In genomic region chr1:214386747-214387146, GRCh38 we compare ENCODE assay signal across 11 cellular contexts.
DNase-seq lines count a peak whose midpoint lies in the region; ATAC-seq and TF ChIP-seq lines count a peak whose summit lies in the region.
"Had no signal": no experiment of that assay in that cellular context is flagged by ENCODE, and none has a peak within 500 bp of the region (broad histone marks: within the 10 kb centered on the region; RNA-seq: fewer than 3 reads in every experiment).

No MANE protein-coding gene starts in this region.

- peaks cover 51% of the 10 kb centered on the region for H3K4me1 Mint-ChIP-seq in activated T-cell treated with anti-CD3 and anti-CD28 coated beads, Interleukin-2, amount 50 U/mL, for 72 hours (ENCODE audit: low read depth)
- peaks cover 37% of the 10 kb centered on the region for H3K4me1 Mint-ChIP-seq in T-helper 2 cell treated with Interferon-gamma antibody and Interleukin-4, amounts not matched to agents 5 μg/mL and 100 μg/mL, for 36 hours (ENCODE audit: low read depth)
- H3K4me1 Mint-ChIP-seq in Calu3 (ENCODE audit: low read depth, unreplicated experiment) = no peaks in the 10 kb centered on the region

- no peak overlapping the region for H3K4me3 Mint-ChIP-seq in activated T-cell treated with anti-CD3 and anti-CD28 coated beads, Interleukin-2, amount 50 U/mL, for 72 hours
- H3K4me3 Mint-ChIP-seq in T-helper 2 cell treated with Interferon-gamma antibody and Interleukin-4, amounts not matched to agents 5 μg/mL and 100 μg/mL, for 36 hours = peak overlapping the region; percentile 81
- no peak overlapping the region for H3K4me3 Mint-ChIP-seq in Calu3 (ENCODE audit: low read depth, unreplicated experiment)

- peaks cover 4% of the 10 kb centered on the region in 2 donors for H3K36me3 ChIP-seq in aorta (ENCODE audit: control insufficient read depth in 1 of 2, insufficient read depth in 2 of 2, low read length in 1 of 2)

- no peaks in the 10 kb centered on the region for H3K4me1 ChIP-seq in aorta (ENCODE audit: control insufficient read depth in 1 of 2, insufficient read depth in 2 of 2, low read length in 2 of 2)

- CTCF ChIA-PET in Calu3 (lab: Charles Lee) = interaction anchor here (0.7 kb wide), 2 partner anchors 166 to 913 kb away, joined by 3 read pairs; no protein-coding TSS in a partner anchor

- H3K9me3 ChIP-seq in aorta (ENCODE audit: control insufficient read depth, low read length) = no peaks in the 10 kb centered on the region

- H3K4me3 ChIP-seq in aorta (ENCODE audit: low read length in 2 of 2) = no peak overlapping the region
- H3K4me3 ChIP-seq: lung had no signal

- no peaks in the 10 kb centered on the region for H3K27me3 ChIP-seq in aorta (ENCODE audit: control insufficient read depth in 1 of 2, insufficient read depth in 2 of 2, low read length in 1 of 2)

- H3K9me3 Mint-ChIP-seq in activated T-cell treated with anti-CD3 and anti-CD28 coated beads, Interleukin-2, amount 50 U/mL, for 72 hours = no peaks in the 10 kb centered on the region
- H3K9me3 Mint-ChIP-seq in T-helper 2 cell treated with Interferon-gamma antibody and Interleukin-4, amounts not matched to agents 5 μg/mL and 100 μg/mL, for 36 hours = no peaks in the 10 kb centered on the region
- H3K9me3 Mint-ChIP-seq in Calu3 (ENCODE audit: low read depth, unreplicated experiment) = no peaks in the 10 kb centered on the region

- no peak for TF ChIP-seq CTCF in Calu3 (IDR thresholded peaks at IDR 0.05; ENCODE audit: unreplicated experiment)
- no peak for TF ChIP-seq CTCF in omental fat pad (IDR thresholded peaks at IDR 0.05)

- H3K27me3 Mint-ChIP-seq in activated T-cell treated with anti-CD3 and anti-CD28 coated beads, Interleukin-2, amount 50 U/mL, for 72 hours (ENCODE audit: low read depth) = no peaks in the 10 kb centered on the region
- no peaks in the 10 kb centered on the region for H3K27me3 Mint-ChIP-seq in T-helper 2 cell treated with Interferon-gamma antibody and Interleukin-4, amounts not matched to agents 5 μg/mL and 100 μg/mL, for 36 hours (ENCODE audit: low read depth)
- no peaks in the 10 kb centered on the region for H3K27me3 Mint-ChIP-seq in Calu3 (ENCODE audit: unreplicated experiment)

- peak; percentile 10 to 11 for DNase-seq in activated T-cell treated with anti-CD3 and anti-CD28 coated beads, Interleukin-2, amount 50 U/mL, for 72 hours
- DNase-seq in activated T-cell treated with anti-CD3 and anti-CD28 coated beads for 4 hours = no peak
- DNase-seq in T-helper 2 cell treated with Interferon-gamma antibody and Interleukin-4, amounts not matched to agents 5 μg/mL and 100 μg/mL, for 36 hours (ENCODE audit: low spot score) = peak; percentile 63
- peak; percentile 90 for DNase-seq in glomerular visceral epithelial cell (ENCODE audit: extremely low spot score)
- no peak for DNase-seq in aorta
- DNase-seq in Calu3 = no peak
- no peak for DNase-seq in omental fat pad (ENCODE audit: low spot score)
- DNase-seq: central memory CD4-positive, alpha-beta T cell; NCI-H748 treated with DMSO at 0.1 percent for 48 hours had no signal

- H3K27ac Mint-ChIP-seq in activated T-cell treated with anti-CD3 and anti-CD28 coated beads, Interleukin-2, amount 50 U/mL, for 72 hours = no peak overlapping the region
- H3K27ac Mint-ChIP-seq in T-helper 2 cell treated with Interferon-gamma antibody and Interleukin-4, amounts not matched to agents 5 μg/mL and 100 μg/mL, for 36 hours = peak overlapping the region; percentile 96
- no peak overlapping the region for H3K27ac Mint-ChIP-seq in Calu3 (ENCODE audit: unreplicated experiment)

- 53 to 66% methylated on average over 14 of the region's 14 CpGs for WGBS in aorta, 2 donors

- no peaks in the 10 kb centered on the region for H3K36me3 Mint-ChIP-seq in activated T-cell treated with anti-CD3 and anti-CD28 coated beads, Interleukin-2, amount 50 U/mL, for 72 hours (ENCODE audit: insufficient read depth in 2 of 2)
- peaks cover 26% of the 10 kb centered on the region for H3K36me3 Mint-ChIP-seq in T-helper 2 cell treated with Interferon-gamma antibody and Interleukin-4, amounts not matched to agents 5 μg/mL and 100 μg/mL, for 36 hours (ENCODE audit: low read depth)
- H3K36me3 Mint-ChIP-seq in Calu3 (ENCODE audit: insufficient read depth, unreplicated experiment) = peaks cover 59% of the 10 kb centered on the region

- intact Hi-C loops in aorta (cut with DNase I) (loop anchor here in 1 of 2 donors (5.0 kb wide), 1 partner anchor 196 kb away; no protein-coding TSS in a partner anchor), Calu3 (cut with micrococcal nuclease; ENCODE audit: unreplicated experiment) (no loop called here)

- BruUV-seq in Calu3 (replicated peaks; lab: Mats Ljungman, UMichigan) = no TSS peak

- peak overlapping the region in 1 of 2 donors; percentile 7 for H3K27ac ChIP-seq in aorta (ENCODE audit: low read depth in 1 of 2, low read length in 2 of 2)

- ATAC-seq in activated T-cell treated with anti-CD3 and anti-CD28 coated beads, Interleukin-2, amount 50 U/mL, for 72 hours (replicated peaks in 1 of 2) = peak; percentile 68 to 69
- ATAC-seq in aorta (ENCODE audit: low FRiP score) = peak; percentile 60
- ATAC-seq in GM18511 (IDR thresholded peaks at IDR 0.05; ENCODE audit: unreplicated experiment) = no peak
- no peak for ATAC-seq in omental fat pad (ENCODE audit: low FRiP score)

Comparison
In these comparisons a context has a peak if more than half of its experiments do, and no peak if none do; other contexts are left out.
1. DNase-seq: peak in activated T-cell treated with anti-CD3 and anti-CD28 coated beads, Interleukin-2, amount 50 U/mL, for 72 hours (2 of 2), T-helper 2 cell treated with Interferon-gamma antibody and Interleukin-4, amounts not matched to agents 5 μg/mL and 100 μg/mL, for 36 hours (single experiment) and glomerular visceral epithelial cell (single experiment); none in activated T-cell treated with anti-CD3 and anti-CD28 coated beads for 4 hours (single experiment), aorta (0 of 2), Calu3 (single experiment) and omental fat pad (single experiment).
2. ATAC-seq: peak in activated T-cell treated with anti-CD3 and anti-CD28 coated beads, Interleukin-2, amount 50 U/mL, for 72 hours (2 of 2) and aorta (single experiment); none in GM18511 (single experiment) and omental fat pad (single experiment).